ENCODE assay signal across 6 cellular contexts in the genomic region with DNA sequence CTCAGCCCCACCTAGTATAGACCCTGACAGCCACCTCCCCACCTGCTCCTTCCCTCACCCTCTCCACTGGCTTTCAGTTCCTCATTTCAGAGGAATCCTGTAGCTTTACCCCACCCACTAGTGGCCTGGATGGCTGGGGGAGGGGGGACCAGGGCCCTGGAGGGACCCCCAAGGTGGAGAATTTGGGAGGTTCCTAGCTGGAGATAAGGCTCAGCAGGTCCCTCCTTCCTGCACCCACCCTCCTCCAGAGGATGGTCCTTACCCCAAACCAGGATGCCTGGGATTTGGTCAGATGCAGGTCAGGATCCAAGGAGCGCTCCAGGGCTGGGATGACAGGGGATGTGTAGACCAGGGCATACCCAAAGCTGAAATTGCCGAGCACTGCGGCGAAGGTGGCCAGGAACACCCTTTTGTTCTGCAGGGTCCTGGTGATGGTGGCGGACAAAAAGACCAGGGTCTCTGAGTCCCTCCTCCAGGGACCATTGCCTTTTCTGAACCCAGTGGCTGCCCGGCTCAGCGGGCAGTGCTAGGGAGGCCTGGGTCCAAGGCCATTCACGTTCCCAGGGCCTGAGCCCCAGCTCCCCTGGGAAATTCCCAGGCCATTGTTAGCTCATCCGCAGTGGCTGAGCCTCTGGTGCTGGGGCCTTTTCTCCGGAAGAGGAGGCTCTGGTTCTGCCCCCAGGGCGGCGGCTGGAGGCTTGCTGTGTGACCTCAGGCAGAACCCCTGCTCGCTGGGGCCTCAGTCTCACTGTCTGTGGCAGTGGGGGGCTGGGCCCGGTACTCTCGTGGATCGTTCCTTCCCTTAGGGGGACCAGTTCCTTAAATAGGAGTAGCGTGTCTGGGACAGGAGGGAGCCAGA.
DNase-seq lines count a peak whose midpoint lies in the region; ATAC-seq and TF ChIP-seq lines count a peak whose summit lies in the region.

No MANE protein-coding gene starts in this region.

- H3K9ac ChIP-seq in mucosa of stomach (ENCODE audit: low read length): peak overlapping the region; percentile 43

- in situ Hi-C loops in astrocyte of the spinal cord (cut with HindIII; ENCODE audit: low sequenced_read_pairs): no loop called here

- no peaks in the 10 kb centered on the region for H3K36me3 ChIP-seq in mucosa of stomach (ENCODE audit: control insufficient read depth, insufficient read depth, low read length)

- H3K27me3 ChIP-seq in mucosa of stomach (ENCODE audit: control insufficient read depth, insufficient read depth, low read length): peaks cover 2% of the 10 kb centered on the region

- TF ChIP-seq CTCF in astrocyte of the spinal cord (IDR thresholded peaks at IDR 0.05; ENCODE audit: low read depth, low read length): no peak

- H3K9me3 ChIP-seq in mucosa of stomach (ENCODE audit: control insufficient read depth, low read length): no peaks in the 10 kb centered on the region

- DNase-seq in NOMO-1 (lab: John Stamatoyannopoulos, UW; ENCODE audit: unreplicated experiment in 2 of 2): peak; percentile 44 to 62
- DNase-seq in NOMO-1 treated with dmso at 0.1 percent for 144 hours (lab: John Stamatoyannopoulos, UW; ENCODE audit: unreplicated experiment): no peak
- DNase-seq in astrocyte of the spinal cord (ENCODE audit: low read depth, low spot score): no peak
- no peak for DNase-seq in activated effector memory CD4-positive, alpha-beta T cell treated with anti-CD3 and anti-CD28 coated beads, Interleukin-2, amount 50 U/mL, for 16 hours

- H3K4me3 ChIP-seq in astrocyte of the spinal cord (ENCODE audit: low read depth, low read length) (peak overlapping the region; percentile 59), mucosa of stomach (ENCODE audit: low read length) (peak overlapping the region; percentile 31)

- peaks cover 17% of the 10 kb centered on the region for H3K4me1 ChIP-seq in mucosa of stomach (ENCODE audit: control insufficient read depth, insufficient read depth, low read length)

- ATAC-seq in HG03432 (IDR thresholded peaks at IDR 0.05; ENCODE audit: unreplicated experiment): peak; percentile 39

Comparison
In these comparisons a context has a peak if more than half of its experiments do, and no peak if none do; other contexts are left out.
1. DNase-seq: peak in NOMO-1 (2 of 2); none in NOMO-1 treated with dmso at 0.1 percent for 144 hours (single experiment), astrocyte of the spinal cord (single experiment) and activated effector memory CD4-positive, alpha-beta T cell treated with anti-CD3 and anti-CD28 coated beads, Interleukin-2, amount 50 U/mL, for 16 hours (single experiment).